8 cellular contexts compared by ENCODE assay signal in genomic region chr9:112751059-112751795, GRCh38. TPM values are rescaled to one million over a fixed set of nuclear protein-coding genes. Genes with fewer than 3 reads are reported as not detected.
A peak's percentile ranks its signal among the peaks of the same experiment; 100 is the strongest.
DNase-seq lines count a peak whose midpoint lies in the region; ATAC-seq, FAIRE-seq and TF ChIP-seq lines count a peak whose summit lies in the region.

No MANE protein-coding gene starts in this region.

- peak; percentile 43 for ATAC-seq in HG03354 (IDR thresholded peaks at IDR 0.05; ENCODE audit: poor library complexity, severe bottlenecking, unreplicated experiment)

- H3K27ac ChIP-seq in BLaER1 (peak overlapping the region; percentile 84), epithelial cell of prostate (peak overlapping the region; percentile 6), stomach (peak overlapping the region; percentile 64 to 92 (median 81))

- WGBS in stomach, 5 donors, result 0 to 2% (median 1%) methylated on average over 15 to 49 of the region's 49 CpGs

- H3K4me3 ChIP-seq in BLaER1, result peak overlapping the region; percentile 99
- peak overlapping the region; percentile 98 to 99 (median 98) for H3K4me3 ChIP-seq in stomach

- no peak for TF ChIP-seq EP300 in stomach (IDR thresholded peaks at IDR 0.05)

- DNase-seq in GM19239 (ENCODE audit: insufficient read length, low spot score) (peak; percentile 65), NCI-H82 (lab: John Stamatoyannopoulos, UW) (peak; percentile 94), epithelial cell of prostate (ENCODE audit: low read depth, low spot score) (no peak), midbrain (lab: John Stamatoyannopoulos, UW) (peak; percentile 57), stomach (peak; percentile 46)
- DNase-seq in activated CD8-positive, alpha-beta memory T cell treated with anti-CD3 and anti-CD28 coated beads, Interleukin-2, amount 50 U/mL, for 48 hours, result peak; percentile 71

- H3K36me3 ChIP-seq in BLaER1 (no peaks in the 10 kb centered on the region), stomach (no peaks in the 10 kb centered on the region)

- no peak for TF ChIP-seq POLR2A in stomach (IDR thresholded peaks at IDR 0.05)

- H3K4me2 ChIP-seq in BLaER1, result peak overlapping the region; percentile 86

- H3K9me3 ChIP-seq in BLaER1, result no peaks in the 10 kb centered on the region
- H3K9me3 ChIP-seq in stomach, result no peaks in the 10 kb centered on the region

- H3K9ac ChIP-seq in BLaER1, result peak overlapping the region; percentile 87

- FAIRE-seq in GM19239 (lab: Jason Lieb, UNC), result no peak

- TF ChIP-seq CTCF in stomach (IDR thresholded peaks at IDR 0.05), result no peak

- H3K4me1 ChIP-seq in BLaER1, result peaks cover 57% of the 10 kb centered on the region
- peaks cover 37 to 63% (median 59%) of the 10 kb centered on the region in 4 donors for H3K4me1 ChIP-seq in stomach

- intact Hi-C loops in stomach (cut with DNase I; ENCODE audit: low total_unique reads), result no loop called here

- peaks cover 43% of the 10 kb centered on the region for H4K20me1 ChIP-seq in BLaER1

- H3K27me3 ChIP-seq in BLaER1 (no peaks in the 10 kb centered on the region), stomach (no peaks in the 10 kb centered on the region)

RNA-seq across cellular contexts. Expression of gene SNX30, which starts 0.7 kb away (rescaled TPM):
- 10 to 100 TPM in 3 of 5 donors, 1 to 10 TPM in 2; 1.2 to 37.1 (median 16.3) TPM for total RNA-seq in stomach
- 1 to 10 TPM; 1.5 to 4.0 (median 3.1) TPM for polyA plus RNA-seq in stomach

RNA-seq across cellular contexts. Expression of gene INIP, which starts 33.3 kb away (rescaled TPM):
- total RNA-seq in stomach, result 10 to 100 TPM in 4 of 5 donors, not detected in 1; 11.6 to 20.2 (median 12.9) TPM
- 10 to 100 TPM in 2 of 3 donors, 1 to 10 TPM in 1; 4.6 to 14.8 (median 11.4) TPM for polyA plus RNA-seq in stomach

Comparison
In these comparisons a context has a peak if more than half of its experiments do, and no peak if none do; other contexts are left out.
1. H3K27ac ChIP-seq: peak in every context shown above with its lines; median percentile 84 in BLaER1; 81 in stomach; 6 in epithelial cell of prostate.